18 cellular contexts compared by ENCODE assay signal in the genomic region with DNA sequence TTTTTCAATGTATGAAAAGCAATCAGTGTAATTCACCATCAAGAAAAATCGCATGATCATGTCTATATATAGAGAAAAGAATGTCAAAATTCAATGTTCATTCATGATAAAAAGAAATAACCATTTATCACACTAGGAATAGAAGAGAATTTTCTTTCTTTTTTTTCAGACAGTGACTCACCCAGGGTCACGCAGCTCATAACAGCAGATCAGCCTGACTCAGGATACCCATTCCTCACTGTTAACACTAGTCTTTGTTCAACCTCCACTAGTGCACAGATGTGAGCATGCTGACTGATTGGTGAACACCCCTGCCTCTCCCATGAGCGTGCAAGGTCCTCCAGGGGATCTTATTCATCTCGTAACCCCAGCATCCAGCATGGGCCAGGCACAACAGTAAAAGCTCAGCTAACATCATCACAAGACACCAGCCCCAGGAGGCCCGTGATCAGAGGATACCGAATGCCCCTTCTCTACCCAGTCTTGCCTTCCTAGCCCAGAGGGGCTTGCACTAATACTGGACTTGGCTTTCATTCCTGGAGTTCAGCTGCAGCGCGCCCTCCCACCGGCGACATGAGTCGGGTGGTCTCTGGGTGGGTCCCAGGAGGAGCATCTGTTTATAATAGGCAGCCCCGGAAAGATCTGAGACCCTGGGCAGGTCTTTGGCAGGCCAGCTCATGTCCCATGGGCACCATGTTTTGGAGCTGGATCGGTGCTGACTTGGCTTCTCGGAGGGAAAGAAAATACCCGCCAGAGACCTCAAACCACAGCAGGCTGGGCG.
DNase-seq lines count a peak whose midpoint lies in the region; ATAC-seq and TF ChIP-seq lines count a peak whose summit lies in the region.
"Had no signal": no experiment of that assay in that cellular context is flagged by ENCODE, and none has a peak within 500 bp of the region (broad histone marks: within the 10 kb centered on the region; RNA-seq: fewer than 3 reads in every experiment).

No MANE protein-coding gene starts in this region.

- TF ChIP-seq CTCF in choroid plexus epithelial cell (conservative IDR thresholded peaks at IDR 0.05; ENCODE audit: low read depth, low read length), result no peak
- no peak for TF ChIP-seq CTCF in chondrocyte (IDR thresholded peaks at IDR 0.05)
- TF ChIP-seq CTCF in gastroesophageal sphincter (IDR thresholded peaks at IDR 0.05), result no peak

- DNase-seq in ELR (ENCODE audit: low read depth), result peak; percentile 3
- peak; percentile 9 for DNase-seq in RKO (ENCODE audit: low spot score)
- DNase-seq in choroid plexus epithelial cell (ENCODE audit: low read depth), result peak; percentile 5
- no peak for DNase-seq in chondrocyte (ENCODE audit: low spot score)
- DNase-seq in stimulated activated CD8-positive, alpha-beta memory T cell treated with anti-CD3 and anti-CD28 coated beads, Interleukin-4, amount 100 ng/mL, for 48 hours, result no peak
- DNase-seq: Caco-2; CD8-positive, alpha-beta T cell; DND-41; H7; IMR-90 had no signal

- no peak overlapping the region for H3K27ac ChIP-seq in gastroesophageal sphincter
- H3K27ac ChIP-seq: A549, HL-60 had no signal

- TF ChIP-seq POLR2A in gastroesophageal sphincter (IDR thresholded peaks at IDR 0.05), result no peak

- peaks cover 5% of the 10 kb centered on the region for H3K9me3 Mint-ChIP-seq in stimulated activated memory B cell treated with anti-CD40 and anti-IgM and Interleukin-4, amounts not matched to agents 10 μg/mL and 1 μg/mL and 100 μg/mL, for 72 hours
- H3K9me3 Mint-ChIP-seq in chondrocyte (ENCODE audit: low read depth), result peaks cover 5% of the 10 kb centered on the region
- H3K9me3 Mint-ChIP-seq: CD8-positive, alpha-beta T cell; GM23338 had no signal

- H3K4me1 ChIP-seq in gastroesophageal sphincter, result no peaks in the 10 kb centered on the region
- H3K4me1 ChIP-seq: A549, Caco-2 had no signal

- no peak overlapping the region for H3K4me3 Mint-ChIP-seq in stimulated activated memory B cell treated with anti-CD40 and anti-IgM and Interleukin-4, amounts not matched to agents 10 μg/mL and 1 μg/mL and 100 μg/mL, for 72 hours
- H3K4me3 Mint-ChIP-seq in chondrocyte (ENCODE audit: unreplicated experiment), result no peak overlapping the region
- H3K4me3 Mint-ChIP-seq: CD14-positive monocyte; CD8-positive, alpha-beta T cell; GM23338 had no signal

- 81 to 86% methylated on average over 2 to 5 of the region's 16 CpGs for WGBS in gastroesophageal sphincter (ENCODE audit: low coverage in 1 of 2), 2 donors

- ATAC-seq in stimulated activated memory B cell treated with anti-CD40 and anti-IgM and Interleukin-4, amounts not matched to agents 10 μg/mL and 1 μg/mL and 100 μg/mL, for 72 hours, result peak; percentile 34
- ATAC-seq in gastroesophageal sphincter (no peak), GM18858 (IDR thresholded peaks at IDR 0.05; ENCODE audit: unreplicated experiment) (no peak)
- ATAC-seq: A549; CD8-positive, alpha-beta T cell; GM12878; GM23338 had no signal

- no peaks in the 10 kb centered on the region for H3K27me3 Mint-ChIP-seq in stimulated activated memory B cell treated with anti-CD40 and anti-IgM and Interleukin-4, amounts not matched to agents 10 μg/mL and 1 μg/mL and 100 μg/mL, for 72 hours
- H3K27me3 Mint-ChIP-seq in chondrocyte (ENCODE audit: low read depth), result no peaks in the 10 kb centered on the region

- no peak overlapping the region for H3K27ac Mint-ChIP-seq in stimulated activated memory B cell treated with anti-CD40 and anti-IgM and Interleukin-4, amounts not matched to agents 10 μg/mL and 1 μg/mL and 100 μg/mL, for 72 hours
- no peak overlapping the region for H3K27ac Mint-ChIP-seq in chondrocyte (ENCODE audit: unreplicated experiment)
- H3K27ac Mint-ChIP-seq: CD14-positive monocyte; CD8-positive, alpha-beta T cell; GM23338 had no signal

- peaks cover 0 to 5% (median 0%) of the 10 kb centered on the region in 3 donors for H3K9me3 ChIP-seq in gastroesophageal sphincter
- H3K9me3 ChIP-seq: A549, Caco-2 had no signal

- peaks cover 6% of the 10 kb centered on the region for H3K4me1 Mint-ChIP-seq in stimulated activated memory B cell treated with anti-CD40 and anti-IgM and Interleukin-4, amounts not matched to agents 10 μg/mL and 1 μg/mL and 100 μg/mL, for 72 hours
- H3K4me1 Mint-ChIP-seq in chondrocyte (ENCODE audit: low read depth), result no peaks in the 10 kb centered on the region
- H3K4me1 Mint-ChIP-seq: CD14-positive monocyte had no signal

- TF ChIP-seq EP300 in gastroesophageal sphincter (IDR thresholded peaks at IDR 0.05), result no peak

- no peaks in the 10 kb centered on the region for H3K27me3 ChIP-seq in gastroesophageal sphincter

- H3K4me3 ChIP-seq in choroid plexus epithelial cell (ENCODE audit: low read depth, low read length) (no peak overlapping the region), gastroesophageal sphincter (no peak overlapping the region)
- H3K4me3 ChIP-seq: A549, GM12878, GM23338 had no signal

- H3K36me3 ChIP-seq in gastroesophageal sphincter, result no peaks in the 10 kb centered on the region

- H3K36me3 Mint-ChIP-seq in stimulated activated memory B cell treated with anti-CD40 and anti-IgM and Interleukin-4, amounts not matched to agents 10 μg/mL and 1 μg/mL and 100 μg/mL, for 72 hours, result no peaks in the 10 kb centered on the region
- no peaks in the 10 kb centered on the region for H3K36me3 Mint-ChIP-seq in chondrocyte (ENCODE audit: low read depth)
- H3K36me3 Mint-ChIP-seq: CD14-positive monocyte; CD8-positive, alpha-beta T cell had no signal

Comparison
In these comparisons a context has a peak if more than half of its experiments do, and no peak if none do; other contexts are left out.
1. DNase-seq: peak in ELR (single experiment), RKO (single experiment) and choroid plexus epithelial cell (single experiment); none in chondrocyte (single experiment) and stimulated activated CD8-positive, alpha-beta memory T cell treated with anti-CD3 and anti-CD28 coated beads, Interleukin-4, amount 100 ng/mL, for 48 hours (single experiment).